In the genomic region with DNA sequence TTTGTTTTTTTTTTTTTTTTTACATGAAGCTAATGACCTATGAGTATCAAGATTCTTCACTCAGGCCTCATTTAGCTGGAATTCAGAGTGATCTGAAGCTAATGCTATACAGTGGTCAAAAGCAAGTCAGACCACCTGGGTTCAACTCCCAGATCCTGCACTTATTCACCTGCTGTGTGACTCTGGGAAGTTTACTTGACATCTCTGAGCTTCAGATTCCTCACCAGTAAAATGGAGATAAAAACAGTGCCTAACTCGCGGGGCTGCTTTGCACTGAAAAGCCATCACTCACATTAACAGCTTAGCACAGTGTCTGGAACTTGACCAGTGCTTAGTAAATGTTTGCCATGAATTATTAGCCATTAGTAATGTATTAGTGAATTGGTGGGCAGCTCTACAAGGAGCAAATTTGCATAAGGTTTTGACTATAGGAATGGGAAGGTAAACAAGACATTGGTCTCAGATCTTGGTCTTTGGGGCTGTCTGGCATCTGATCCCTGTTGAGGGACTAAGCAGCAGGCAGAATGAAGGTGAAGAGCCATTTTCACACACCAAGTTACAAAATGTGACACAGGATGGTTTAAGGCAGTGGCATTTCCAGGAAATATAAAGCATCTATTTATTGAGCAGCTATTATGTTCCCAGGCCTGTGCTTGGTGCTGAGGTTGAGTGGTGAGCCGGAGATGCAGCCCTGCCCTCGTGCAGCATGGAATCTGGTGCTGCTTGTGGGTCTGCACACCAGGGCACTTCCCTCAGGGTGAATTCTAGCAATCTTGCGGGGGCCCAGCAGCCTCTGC, we compare ENCODE assay signal across 1 cellular context.
TF ChIP-seq lines count a peak whose summit lies in the region.

No MANE protein-coding gene starts in this region.

TF ChIP-seq in HEK293, 187 proteins besides CTCF, POLR2A, EP300 and RAD21 (continued from another document):
- TF ChIP-seq, protein P1, sequence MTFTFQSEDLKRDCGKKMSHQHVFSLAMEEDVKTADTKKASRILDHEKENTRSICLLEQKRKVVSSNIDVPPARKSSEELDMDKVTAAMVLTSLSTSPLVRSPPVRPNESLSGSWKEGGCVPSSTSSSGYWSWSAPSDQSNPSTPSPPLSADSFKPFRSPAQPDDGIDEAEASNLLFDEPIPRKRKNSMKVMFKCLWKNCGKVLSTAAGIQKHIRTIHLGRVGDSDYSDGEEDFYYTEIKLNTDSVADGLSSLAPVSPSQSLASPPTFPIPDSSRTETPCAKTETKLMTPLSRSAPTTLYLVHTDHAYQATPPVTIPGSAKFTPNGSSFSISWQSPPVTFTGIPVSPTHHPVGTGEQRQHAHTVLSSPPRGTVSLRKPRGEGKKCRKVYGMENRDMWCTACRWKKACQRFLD (tag by site-specific recombination; IDR thresholded peaks at IDR 0.05): no peak
- TF ChIP-seq, protein P2, sequence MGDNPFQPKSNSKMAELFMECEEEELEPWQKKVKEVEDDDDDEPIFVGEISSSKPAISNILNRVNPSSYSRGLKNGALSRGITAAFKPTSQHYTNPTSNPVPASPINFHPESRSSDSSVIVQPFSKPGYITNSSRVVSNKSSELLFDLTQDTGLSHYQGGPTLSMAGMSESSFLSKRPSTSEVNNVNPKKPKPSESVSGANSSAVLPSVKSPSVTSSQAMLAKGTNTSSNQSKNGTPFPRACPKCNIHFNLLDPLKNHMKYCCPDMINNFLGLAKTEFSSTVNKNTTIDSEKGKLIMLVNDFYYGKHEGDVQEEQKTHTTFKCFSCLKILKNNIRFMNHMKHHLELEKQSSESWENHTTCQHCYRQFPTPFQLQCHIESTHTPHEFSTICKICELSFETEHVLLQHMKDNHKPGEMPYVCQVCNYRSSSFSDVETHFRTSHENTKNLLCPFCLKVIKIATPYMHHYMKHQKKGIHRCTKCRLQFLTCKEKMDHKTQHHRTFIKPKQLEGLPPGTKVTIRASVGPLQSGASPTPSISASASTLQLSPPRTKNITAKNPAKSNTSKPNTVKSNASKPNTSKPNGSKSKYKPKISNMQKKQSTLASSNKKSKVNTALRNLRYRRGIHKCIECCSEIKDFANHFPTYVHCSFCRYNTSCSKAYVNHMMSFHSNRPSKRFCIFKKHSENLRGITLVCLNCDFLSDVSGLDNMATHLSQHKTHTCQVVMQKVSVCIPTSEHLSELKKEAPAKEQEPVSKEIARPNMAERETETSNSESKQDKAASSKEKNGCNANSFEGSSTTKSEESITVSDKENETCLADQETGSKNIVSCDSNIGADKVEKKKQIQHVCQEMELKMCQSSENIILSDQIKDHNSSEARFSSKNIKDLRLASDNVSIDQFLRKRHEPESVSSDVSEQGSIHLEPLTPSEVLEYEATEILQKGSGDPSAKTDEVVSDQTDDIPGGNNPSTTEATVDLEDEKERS (tag by site-specific recombination; IDR thresholded peaks at IDR 0.05): no peak
- no peak for TF ChIP-seq BCL11A (tag by site-specific recombination; IDR thresholded peaks at IDR 0.05; ENCODE audit: low read depth)
TF ChIP-seq in HEK293: peak in this region for 3.
